ENCODE assay signal across 1 cellular context in the genomic region with DNA sequence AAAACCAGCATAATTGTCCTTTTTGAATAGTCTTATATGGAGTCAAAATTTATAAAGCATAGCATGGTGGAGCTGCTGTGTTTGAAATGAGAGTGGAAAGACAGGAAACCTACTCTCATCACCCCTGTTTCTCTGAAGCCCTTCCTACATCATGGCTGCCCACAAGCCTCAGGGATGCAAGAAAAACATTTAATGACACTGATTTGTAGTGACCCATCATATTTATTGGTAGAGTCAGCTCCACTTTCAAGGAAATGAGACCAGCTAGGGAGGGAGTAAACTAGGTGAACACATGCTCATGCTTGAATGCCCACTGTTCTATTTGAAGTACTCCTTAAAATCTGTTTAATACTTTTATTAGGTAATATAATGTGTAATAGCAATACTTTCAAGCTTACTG.
TF ChIP-seq lines count a peak whose summit lies in the region.

No MANE protein-coding gene starts in this region.

TF ChIP-seq in IMR-90, 13 proteins besides CTCF, POLR2A, EP300 and RAD21:
- TF ChIP-seq, protein P1, sequence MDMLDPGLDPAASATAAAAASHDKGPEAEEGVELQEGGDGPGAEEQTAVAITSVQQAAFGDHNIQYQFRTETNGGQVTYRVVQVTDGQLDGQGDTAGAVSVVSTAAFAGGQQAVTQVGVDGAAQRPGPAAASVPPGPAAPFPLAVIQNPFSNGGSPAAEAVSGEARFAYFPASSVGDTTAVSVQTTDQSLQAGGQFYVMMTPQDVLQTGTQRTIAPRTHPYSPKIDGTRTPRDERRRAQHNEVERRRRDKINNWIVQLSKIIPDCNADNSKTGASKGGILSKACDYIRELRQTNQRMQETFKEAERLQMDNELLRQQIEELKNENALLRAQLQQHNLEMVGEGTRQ (IDR thresholded peaks at IDR 0.05; ENCODE audit: low read depth, low read length) = no peak
- no peak for TF ChIP-seq MXI1 (IDR thresholded peaks at IDR 0.05; ENCODE audit: borderline replicate concordance, low read depth, low read length)
- TF ChIP-seq CEBPB (IDR thresholded peaks at IDR 0.05; ENCODE audit: low read depth, low read length) = no peak
- TF ChIP-seq NFE2L2 (IDR thresholded peaks at IDR 0.05; ENCODE audit: low read depth, low read length) = no peak
- TF ChIP-seq SMC3 (IDR thresholded peaks at IDR 0.05; ENCODE audit: low read depth, low read length) = no peak
- no peak for TF ChIP-seq MAZ (IDR thresholded peaks at IDR 0.05; ENCODE audit: borderline replicate concordance, low read depth, low read length)
- TF ChIP-seq FOS (IDR thresholded peaks at IDR 0.05; ENCODE audit: low read depth, low read length) = no peak
- no peak for TF ChIP-seq CHD1 (IDR thresholded peaks at IDR 0.05; ENCODE audit: low read depth, low read length)
